Comparison of ENCODE assay signal across 28 cellular contexts in the genomic region with DNA sequence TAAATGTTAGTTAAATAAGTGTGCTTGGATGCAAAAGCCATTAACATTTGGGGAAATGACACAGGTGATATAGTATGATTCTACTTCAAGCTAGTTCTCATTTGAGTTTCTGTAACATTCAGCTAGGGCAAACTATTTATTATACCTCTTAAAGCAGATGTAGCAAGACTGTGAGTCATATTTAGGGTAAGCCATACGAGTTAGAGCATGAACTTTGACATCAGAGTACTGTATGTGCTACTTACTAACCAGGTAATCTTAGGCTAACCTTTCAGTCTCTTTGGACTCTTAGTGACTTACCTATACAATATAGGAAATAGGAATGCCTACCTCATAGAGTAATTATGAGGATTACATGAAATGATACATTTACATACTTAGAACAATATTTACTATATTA. TPM values are rescaled to one million over a fixed set of nuclear protein-coding genes. Genes with fewer than 3 reads are reported as not detected.
"Had no signal": no experiment of that assay in that cellular context is flagged by ENCODE, and none has a peak within 500 bp of the region (broad histone marks: within the 10 kb centered on the region; RNA-seq: fewer than 3 reads in every experiment).

No MANE protein-coding gene starts in this region.

- H3K4me3 ChIP-seq: ascending aorta, body of pancreas, MG63, SJSA1 had no signal

- H3K9me3 Mint-ChIP-seq: activated naive CD4-positive, alpha-beta T cell treated with anti-CD3 and anti-CD28 coated beads, Interleukin-2, amount 50 U/mL, for 72 hours; activated naive CD8-positive, alpha-beta T cell treated with anti-CD3 and anti-CD28 coated beads, Interleukin-2, amount 50 U/mL, for 24 hours; T-helper 1 cell treated with Interleukin-12 subunit alpha and Interleukin-12 subunit beta and Interleukin-4 antibody, amounts not matched to agents 30 μg/mL and 1 μg/mL, for 36 hours had no signal

- H3K4me1 Mint-ChIP-seq: activated naive CD8-positive, alpha-beta T cell treated with anti-CD3 and anti-CD28 coated beads, Interleukin-2, amount 50 U/mL, for 24 hours had no signal

- H3K9me3 ChIP-seq: ascending aorta, body of pancreas, MG63, SJSA1 had no signal

- H3K27ac ChIP-seq: ascending aorta, body of pancreas, KMS-11, SJSA1 had no signal

- H3K4me2 ChIP-seq: KMS-11 had no signal

- H3K27ac Mint-ChIP-seq: activated CD8-positive, alpha-beta T cell treated with anti-CD3 and anti-CD28 coated beads, Interleukin-2, amount 10 ng/mL, durations not matched to agents 7 days and 5 days; activated naive CD4-positive, alpha-beta T cell treated with anti-CD3 and anti-CD28 coated beads, Interleukin-2, amount 50 U/mL, for 72 hours; activated naive CD8-positive, alpha-beta T cell treated with anti-CD3 and anti-CD28 coated beads, Interleukin-2, amount 50 U/mL, for 24 hours; T-helper 1 cell treated with Interleukin-12 subunit alpha and Interleukin-12 subunit beta and Interleukin-4 antibody, amounts not matched to agents 30 μg/mL and 1 μg/mL, for 36 hours had no signal

- DNase-seq: activated CD4-positive, alpha-beta T cell treated with anti-CD3 and anti-CD28 coated beads for 48 hours; activated CD4-positive, alpha-beta T cell treated with anti-CD3 and anti-CD28 coated beads, Interleukin-2, amount 50 U/mL, for 4 hours; activated CD4-positive, CD25-positive, alpha-beta regulatory T cell treated with anti-CD3 and anti-CD28 coated beads, Interleukin-2, amount 50 U/mL, for 72 hours; activated CD8-positive, alpha-beta memory T cell treated with anti-CD3 and anti-CD28 coated beads, Interleukin-2, amount 50 U/mL, for 48 hours; activated CD8-positive, alpha-beta T cell treated with anti-CD3 and anti-CD28 coated beads, Interleukin-2, amount 10 ng/mL, durations not matched to agents 7 days and 5 days; activated naive CD4-positive, alpha-beta T cell; activated naive CD8-positive, alpha-beta T cell treated with anti-CD3 and anti-CD28 coated beads, Interleukin-2, amount 50 U/mL, for 24 hours; activated T-cell treated with anti-CD3 and anti-CD28 coated beads, Interleukin-2, amount 50 U/mL, for 1 hour; amniotic stem cell; body of pancreas; MG63; NCI-H1105; NCI-H1436; NCI-H1694 treated with DMSO at 0.1 percent for 48 hours; NCI-H2029 treated with DMSO at 0.1 percent for 48 hours; NCI-H510A treated with DMSO at 0.1 percent for 48 hours; NCI-H69; NK-92 treated with Interleukin-12 subunit alpha and Interleukin-12 subunit beta, amount 100 ng/mL, for 24 hours; OCI-M1; RPMI8226; SHP77 had no signal

- H3K36me3 Mint-ChIP-seq: activated naive CD4-positive, alpha-beta T cell treated with anti-CD3 and anti-CD28 coated beads, Interleukin-2, amount 50 U/mL, for 72 hours had no signal

- H3K36me3 ChIP-seq: ascending aorta, MG63, SJSA1 had no signal

- H3K4me3 Mint-ChIP-seq: activated CD8-positive, alpha-beta T cell treated with anti-CD3 and anti-CD28 coated beads, Interleukin-2, amount 10 ng/mL, durations not matched to agents 7 days and 5 days; activated naive CD8-positive, alpha-beta T cell treated with anti-CD3 and anti-CD28 coated beads, Interleukin-2, amount 50 U/mL, for 24 hours; T-helper 1 cell treated with Interleukin-12 subunit alpha and Interleukin-12 subunit beta and Interleukin-4 antibody, amounts not matched to agents 30 μg/mL and 1 μg/mL, for 36 hours had no signal

- H3K9ac ChIP-seq: KMS-11 had no signal

- ATAC-seq: activated CD8-positive, alpha-beta T cell treated with anti-CD3 and anti-CD28 coated beads, Interleukin-2, amount 10 ng/mL, durations not matched to agents 7 days and 5 days; activated naive CD4-positive, alpha-beta T cell treated with anti-CD3 and anti-CD28 coated beads, Interleukin-2, amount 50 U/mL, for 72 hours; activated naive CD8-positive, alpha-beta T cell treated with anti-CD3 and anti-CD28 coated beads, Interleukin-2, amount 50 U/mL, for 24 hours; body of pancreas; Panc1; SK-N-SH treated with all-trans-retinoic acid at 6 μM for 48 hours had no signal

- H3K27me3 ChIP-seq: ascending aorta, body of pancreas, SJSA1 had no signal

- H3K4me1 ChIP-seq: ascending aorta, body of pancreas, SJSA1 had no signal

RNA-seq across cellular contexts. Expression of a gene that starts 21.1 kb away (rescaled TPM):
- total RNA-seq: activated CD8-positive, alpha-beta T cell treated with anti-CD3 and anti-CD28 coated beads, Interleukin-2, amount 10 ng/mL, durations not matched to agents 7 days and 5 days; activated naive CD4-positive, alpha-beta T cell treated with anti-CD3 and anti-CD28 coated beads, Interleukin-2, amount 50 U/mL, for 72 hours; ascending aorta; body of pancreas; SJSA1 had no signal
